ENCODE assay signal across 1 cellular context in the genomic region with DNA sequence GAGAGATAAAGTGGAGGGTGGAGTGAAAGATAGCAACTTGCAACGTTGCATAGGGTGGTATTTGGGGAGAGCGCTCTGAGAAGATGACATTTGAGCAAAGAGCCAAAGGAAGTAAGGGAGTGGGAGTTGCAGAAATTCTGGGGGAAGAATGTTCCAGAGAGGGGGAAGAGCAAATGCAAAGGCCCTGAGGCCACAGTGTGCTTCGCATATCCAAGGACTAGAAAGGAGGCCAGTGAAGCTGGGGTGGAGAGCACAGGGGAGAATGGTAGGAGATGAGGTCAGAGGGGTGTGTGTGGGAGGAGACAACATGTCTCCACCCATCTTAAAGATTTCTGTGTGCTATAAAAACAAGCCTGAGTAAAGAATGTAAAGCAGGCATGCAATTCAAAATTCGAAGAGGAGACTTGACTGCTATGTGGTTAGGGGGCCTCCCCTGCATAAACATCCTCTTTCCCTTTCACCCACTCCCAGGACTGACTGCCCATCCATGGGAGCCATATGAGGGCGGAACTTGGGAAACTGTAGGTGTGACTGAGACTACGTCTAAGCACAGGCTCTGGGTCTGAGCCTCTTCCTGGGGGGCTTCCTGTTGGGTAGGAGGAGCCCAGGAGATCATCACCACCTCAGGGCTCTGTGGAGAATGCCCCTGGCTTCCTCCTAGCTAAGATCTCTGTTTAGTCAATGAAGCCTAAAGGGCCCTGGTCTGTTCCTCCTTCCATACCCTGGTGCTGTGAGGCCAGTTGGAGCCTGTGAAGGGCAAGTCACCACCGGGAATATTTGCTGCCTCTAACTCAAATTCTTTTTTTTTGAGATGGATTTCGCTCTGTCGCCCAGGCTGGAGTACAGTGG.
TF ChIP-seq lines count a peak whose summit lies in the region.

No MANE protein-coding gene starts in this region.

TF ChIP-seq in SK-N-SH, 30 proteins besides CTCF, POLR2A, EP300 and RAD21 (continued from another document):
- TF ChIP-seq SMC3 (IDR thresholded peaks at IDR 0.05; ENCODE audit: low read depth, low read length), result no peak
- TF ChIP-seq FOXM1 (IDR thresholded peaks at IDR 0.05; ENCODE audit: low read depth), result no peak
